13 cellular contexts compared by ENCODE assay signal in genomic region chr12:51906452-51907082, GRCh38. TPM values are rescaled to one million over a fixed set of nuclear protein-coding genes. Genes with fewer than 3 reads are reported as not detected.
DNase-seq lines count a peak whose midpoint lies in the region; ATAC-seq and TF ChIP-seq lines count a peak whose summit lies in the region.
"Had no signal": no experiment of that assay in that cellular context is flagged by ENCODE, and none has a peak within 500 bp of the region (broad histone marks: within the 10 kb centered on the region; RNA-seq: fewer than 3 reads in every experiment).

No MANE protein-coding gene starts in this region.

- ATAC-seq in Right ventricle myocardium inferior (peak; percentile 8), heart left ventricle (peak; percentile 4 to 19 (median 12)), GM21360 (IDR thresholded peaks at IDR 0.05; ENCODE audit: unreplicated experiment) (no peak)

- TF ChIP-seq POLR2A in heart left ventricle (IDR thresholded peaks at IDR 0.05) (no peak), ovary (IDR thresholded peaks at IDR 0.05) (no peak)

- H3K79me2 ChIP-seq in PC-9 (ENCODE audit: low read depth) = no peaks in the 10 kb centered on the region

- H3K4me1 ChIP-seq in heart left ventricle (peaks cover 6 to 71% (median 60%) of the 10 kb centered on the region in 12 donors), ovary (ENCODE audit: insufficient read depth) (no peaks in the 10 kb centered on the region), PC-9 (replicated peaks; ENCODE audit: insufficient read depth) (no peaks in the 10 kb centered on the region)

- CTCF ChIA-PET in PC-9 (lab: Charles Lee) = no interaction called here

- H3K9me2 ChIP-seq in PC-9 (ENCODE audit: insufficient read depth) = no peaks in the 10 kb centered on the region

- no TSS peak for BruUV-seq in PC-9 (replicated peaks; lab: Mats Ljungman, UMichigan)

- H3K36me3 ChIP-seq in heart left ventricle = no peaks in the 10 kb centered on the region
- H3K36me3 ChIP-seq in ovary = no peaks in the 10 kb centered on the region
- no peaks in the 10 kb centered on the region for H3K36me3 ChIP-seq in PC-9 (ENCODE audit: low read depth)

- intact Hi-C loops in Right ventricle myocardium inferior (cut with DNase I) = no loop called here
- intact Hi-C loops in cardiac septum (cut with DNase I) = no loop called here
- intact Hi-C loops in heart left ventricle (cut with DNase I) = loop anchor here in 2 of 10 donors (5.0 to 10.0 kb wide), 2 partner anchors 116 to 178 kb away; no protein-coding TSS in a partner anchor
- intact Hi-C loops in ovary (cut with DNase I) = no loop called here
- intact Hi-C loops in PC-9 (cut with micrococcal nuclease; ENCODE audit: unreplicated experiment) = no loop called here

- H3K4me3 ChIP-seq in heart left ventricle = peak overlapping the region; percentile 53 to 90 (median 70)
- peak overlapping the region; percentile 45 for H3K4me3 ChIP-seq in ovary
- H3K4me3 ChIP-seq in PC-9 = no peak overlapping the region

- H3K4me2 ChIP-seq in PC-9 = no peak overlapping the region

- no peak overlapping the region for H2AFZ ChIP-seq in PC-9

- no peaks in the 10 kb centered on the region for H3F3A ChIP-seq in PC-9 (ENCODE audit: insufficient read depth, low read depth)

- peak overlapping the region; percentile 87 to 98 (median 94) for H3K27ac ChIP-seq in heart left ventricle
- peak overlapping the region in 1 of 2 donors; percentile 66 for H3K27ac ChIP-seq in ovary
- no peak overlapping the region for H3K27ac ChIP-seq in PC-9

- POLR2A ChIA-PET in PC-9 (lab: Charles Lee; ENCODE audit: unreplicated experiment) = no interaction called here

- TF ChIP-seq CTCF in heart left ventricle (IDR thresholded peaks at IDR 0.05) = no peak
- no peak for TF ChIP-seq CTCF in ovary (IDR thresholded peaks at IDR 0.05)
- no peak for TF ChIP-seq CTCF in PC-9 (conservative IDR thresholded peaks at IDR 0.05)

- H3K9me3 ChIP-seq in heart left ventricle (peaks cover 0 to 3% (median 0%) of the 10 kb centered on the region in 12 donors), ovary (no peaks in the 10 kb centered on the region), PC-9 (ENCODE audit: insufficient read depth, low read depth) (no peaks in the 10 kb centered on the region)

- peaks cover 0 to 22% (median 5%) of the 10 kb centered on the region in 9 donors for H3K27me3 ChIP-seq in heart left ventricle
- no peaks in the 10 kb centered on the region for H3K27me3 ChIP-seq in ovary
- H3K27me3 ChIP-seq in PC-9 (ENCODE audit: insufficient read depth, low read depth) = peaks cover 76% of the 10 kb centered on the region

- 18 to 36% (median 22%) methylated on average over 5 to 23 of the region's 23 CpGs for WGBS in heart left ventricle, 4 donors
- WGBS in ovary, 3 donors = 23 to 43% (median 31%) methylated on average over 17 to 23 of the region's 23 CpGs

- DNase-seq in Right ventricle myocardium inferior (ENCODE audit: missing footprints) (peak; percentile 60), cardiac septum (ENCODE audit: low spot score) (no peak), heart left ventricle (peak in 4 of 5 donors; percentile 32 to 58 (median 46)), ovary (peak in 1 of 5 donors; percentile 21), PC-9 (no peak), T-helper 1 cell (no peak)
- DNase-seq in activated CD8-positive, alpha-beta memory T cell treated with anti-CD3 and anti-CD28 coated beads, Interleukin-2, amount 50 U/mL, for 4 hours = no peak
- DNase-seq: ACHN; activated CD4-positive, alpha-beta T cell treated with anti-CD3 and anti-CD28 coated beads for 4 hours; GDM1; NCI-H2029 had no signal

- TF ChIP-seq EP300 in ovary (IDR thresholded peaks at IDR 0.05) = no peak

- no peaks in the 10 kb centered on the region for H4K20me1 ChIP-seq in PC-9 (ENCODE audit: insufficient read depth)

RNA-seq across cellular contexts. Expression of gene ACVRL1, which starts 0.7 kb away (rescaled TPM):
- 49.6 TPM for total RNA-seq in Right ventricle myocardium inferior
- total RNA-seq in cardiac septum = 31.1 TPM
- total RNA-seq in heart left ventricle = 100 to 1,000 TPM in 1 of 9 donors, 10 to 100 TPM in 8; 23.5 to 116 (median 33.4) TPM
- 10 to 100 TPM; 20.5 to 35.1 TPM for polyA plus RNA-seq in heart left ventricle
- 10 to 100 TPM in 5 of 7 donors, 1 to 10 TPM in 2; 5.7 to 17.6 (median 15.6) TPM for total RNA-seq in ovary
- 10 to 100 TPM in 1 of 2 donors, 1 to 10 TPM in 1; 8.0 to 11.1 TPM for polyA plus RNA-seq in ovary
- total RNA-seq in PC-9 (2021) = not detected in 2 replicates

RNA-seq across cellular contexts. Expression of gene ANKRD33, which starts 18.7 kb away (rescaled TPM):
- not detected for total RNA-seq in Right ventricle myocardium inferior
- not detected for total RNA-seq in cardiac septum
- not detected for total RNA-seq in heart left ventricle
- not detected for polyA plus RNA-seq in heart left ventricle
- not detected for total RNA-seq in ovary
- not detected for polyA plus RNA-seq in ovary
- total RNA-seq in PC-9 (2021) = not detected in 2 replicates
- total RNA-seq: HT1080 had no signal

RNA-seq across cellular contexts. Expression of gene ACVR1B, which starts 44.9 kb away (rescaled TPM):
- total RNA-seq in Right ventricle myocardium inferior = 10.8 TPM
- 9.3 TPM for total RNA-seq in cardiac septum
- 10 to 100 TPM in 7 of 9 donors, 1 to 10 TPM in 2; 7.4 to 19.8 (median 11.6) TPM for total RNA-seq in heart left ventricle
- polyA plus RNA-seq in heart left ventricle = 10 to 100 TPM in 1 of 2 donors, 1 to 10 TPM in 1; 7.7 to 13.3 TPM
- total RNA-seq in ovary = 10 to 100 TPM in 6 of 7 donors, 1 to 10 TPM in 1; 6.9 to 27.3 (median 19.1) TPM
- polyA plus RNA-seq in ovary = 10 to 100 TPM in 1 of 2 donors, 1 to 10 TPM in 1; 9.7 to 23.0 TPM
- 13.4 and 15.4 TPM in 2 replicates for total RNA-seq in PC-9 (2021)

RNA-seq across cellular contexts. Expression of gene FIGNL2, which starts 58.0 kb away (rescaled TPM):
- 0.22 TPM for total RNA-seq in Right ventricle myocardium inferior
- 0.32 TPM for total RNA-seq in cardiac septum
- total RNA-seq in heart left ventricle = under 1 TPM; 0.13 to 0.93 (median 0.35) TPM
- under 1 TPM; 0.17 to 0.23 TPM for polyA plus RNA-seq in heart left ventricle
- under 1 TPM; 0.11 to 0.50 (median 0.33) TPM for total RNA-seq in ovary
- polyA plus RNA-seq in ovary = under 1 TPM; 0.18 to 0.22 TPM
- total RNA-seq in PC-9 (2021) = not detected in 2 replicates

Comparison
In these comparisons a context has a peak if more than half of its experiments do, and no peak if none do; other contexts are left out.
1. DNase-seq: peak in Right ventricle myocardium inferior (single experiment) and heart left ventricle (4 of 5); none in cardiac septum (single experiment), activated CD8-positive, alpha-beta memory T cell treated with anti-CD3 and anti-CD28 coated beads, Interleukin-2, amount 50 U/mL, for 4 hours (single experiment), PC-9 (0 of 2) and T-helper 1 cell (0 of 5).